In the genomic region with DNA sequence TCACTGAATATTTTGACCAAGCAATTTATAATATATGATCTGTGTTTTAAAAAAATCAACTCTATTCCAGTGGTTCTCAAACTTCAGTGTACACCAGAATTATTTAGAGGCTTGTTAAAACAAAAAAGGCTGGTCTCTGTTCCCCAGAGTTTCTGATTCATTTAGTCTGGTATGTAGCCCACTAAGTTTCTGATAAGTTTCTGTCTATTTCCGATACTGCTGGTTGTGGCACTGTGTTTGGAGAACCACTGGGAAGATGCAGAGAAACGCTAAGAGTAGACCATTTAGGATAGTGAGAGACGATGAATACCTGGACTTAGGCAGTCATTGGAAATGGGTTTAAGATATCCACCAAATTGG, we compare ENCODE assay signal across 34 cellular contexts.
"Had no signal": no experiment of that assay in that cellular context is flagged by ENCODE, and none has a peak within 500 bp of the region (broad histone marks: within the 10 kb centered on the region; RNA-seq: fewer than 3 reads in every experiment).

No MANE protein-coding gene starts in this region.

- H3K27ac ChIP-seq: cardiac muscle cell, KMS-11, Peyer's patch, WERI-Rb-1 had no signal

- H3K27me3 ChIP-seq: cardiac muscle cell, Peyer's patch, SJSA1 had no signal

- H3K27ac Mint-ChIP-seq: activated CD4-positive, alpha-beta memory T cell treated with anti-CD3 and anti-CD28 coated beads, Interleukin-2, amount 10 ng/mL, durations not matched to agents 7 days and 5 days; activated CD8-positive, alpha-beta memory T cell treated with anti-CD3 and anti-CD28 coated beads, Interleukin-2, amount 10 ng/mL, durations not matched to agents 7 days and 5 days; activated naive CD4-positive, alpha-beta T cell treated with anti-CD3 and anti-CD28 coated beads, Interleukin-2, amount 50 U/mL, for 24 hours; T-helper 1 cell treated with Interleukin-12 subunit alpha and Interleukin-12 subunit beta and Interleukin-4 antibody, amounts not matched to agents 30 μg/mL and 1 μg/mL, for 36 hours; T-helper 2 cell treated with Interferon-gamma antibody and Interleukin-4, amounts not matched to agents 5 μg/mL and 100 μg/mL, for 36 hours had no signal

- H3K4me3 Mint-ChIP-seq: activated CD4-positive, alpha-beta memory T cell treated with anti-CD3 and anti-CD28 coated beads, Interleukin-2, amount 10 ng/mL, durations not matched to agents 7 days and 5 days; activated CD8-positive, alpha-beta memory T cell treated with anti-CD3 and anti-CD28 coated beads, Interleukin-2, amount 10 ng/mL, durations not matched to agents 7 days and 5 days; activated naive CD4-positive, alpha-beta T cell treated with anti-CD3 and anti-CD28 coated beads, Interleukin-2, amount 50 U/mL, for 24 hours; T-helper 1 cell treated with Interleukin-12 subunit alpha and Interleukin-12 subunit beta and Interleukin-4 antibody, amounts not matched to agents 30 μg/mL and 1 μg/mL, for 36 hours; T-helper 2 cell treated with Interferon-gamma antibody and Interleukin-4, amounts not matched to agents 5 μg/mL and 100 μg/mL, for 36 hours had no signal

- H3K27me3 Mint-ChIP-seq: activated CD4-positive, alpha-beta memory T cell treated with anti-CD3 and anti-CD28 coated beads, Interleukin-2, amount 10 ng/mL, durations not matched to agents 7 days and 5 days; activated CD8-positive, alpha-beta memory T cell treated with anti-CD3 and anti-CD28 coated beads, Interleukin-2, amount 10 ng/mL, durations not matched to agents 7 days and 5 days; activated naive CD4-positive, alpha-beta T cell treated with anti-CD3 and anti-CD28 coated beads, Interleukin-2, amount 50 U/mL, for 24 hours had no signal

- DNase-seq: activated CD4-positive, alpha-beta memory T cell treated with anti-CD3 and anti-CD28 coated beads, Interleukin-2, amount 10 ng/mL, durations not matched to agents 7 days and 5 days; activated CD4-positive, alpha-beta T cell treated with anti-CD3 and anti-CD28 coated beads for 1 hour; activated CD4-positive, alpha-beta T cell treated with anti-CD3 and anti-CD28 coated beads for 48 hours; activated CD4-positive, CD25-positive, alpha-beta regulatory T cell; activated CD8-positive, alpha-beta memory T cell treated with anti-CD3 and anti-CD28 coated beads for 24 hours; activated CD8-positive, alpha-beta memory T cell treated with anti-CD3 and anti-CD28 coated beads, Interleukin-2, amount 10 ng/mL, durations not matched to agents 7 days and 5 days; activated CD8-positive, alpha-beta memory T cell treated with anti-CD3 and anti-CD28 coated beads, Interleukin-2, amount 50 U/mL, for 48 hours; activated effector memory CD4-positive, alpha-beta T cell treated with Interleukin-2 at 50 U/mL for 16 hours; activated naive CD4-positive, alpha-beta T cell; activated T-cell treated with anti-CD3 and anti-CD28 coated beads, Interleukin-2, amount 50 U/mL, for 48 hours; anterior cingulate cortex; MM.1S; NCI-H1092; NCI-H1436 treated with DMSO at 0.1 percent for 48 hours; NCI-H187; NCI-H2029 treated with DMSO at 0.1 percent for 48 hours; NCI-H2107; NCI-H2171; NCI-H510A; NCI-H526; NCI-H748 treated with DMSO at 0.1 percent for 48 hours; NK-92 treated with Interleukin-12 subunit alpha and Interleukin-12 subunit beta, amount 100 ng/mL, for 24 hours; PC-3; Peyer's patch; RPMI8226; SHP77 treated with DMSO at 0.1 percent for 48 hours; SK-N-SH; WERI-Rb-1 had no signal

- H3K36me3 Mint-ChIP-seq: activated CD8-positive, alpha-beta memory T cell treated with anti-CD3 and anti-CD28 coated beads, Interleukin-2, amount 10 ng/mL, durations not matched to agents 7 days and 5 days; activated naive CD4-positive, alpha-beta T cell treated with anti-CD3 and anti-CD28 coated beads, Interleukin-2, amount 50 U/mL, for 24 hours had no signal

- H3K4me3 ChIP-seq: cardiac muscle cell, Peyer's patch, SJSA1 had no signal

- ATAC-seq: activated CD8-positive, alpha-beta memory T cell treated with anti-CD3 and anti-CD28 coated beads, Interleukin-2, amount 10 ng/mL, durations not matched to agents 7 days and 5 days; PC-3 had no signal

- H3K9me3 ChIP-seq: Peyer's patch, SK-N-SH had no signal

- H3K36me3 ChIP-seq: cardiac muscle cell, Peyer's patch, SJSA1, WERI-Rb-1 had no signal

- H3K4me2 ChIP-seq: KMS-11 had no signal

- H3K4me1 Mint-ChIP-seq: activated CD4-positive, alpha-beta memory T cell treated with anti-CD3 and anti-CD28 coated beads, Interleukin-2, amount 10 ng/mL, durations not matched to agents 7 days and 5 days; activated CD8-positive, alpha-beta memory T cell treated with anti-CD3 and anti-CD28 coated beads, Interleukin-2, amount 10 ng/mL, durations not matched to agents 7 days and 5 days; activated naive CD4-positive, alpha-beta T cell treated with anti-CD3 and anti-CD28 coated beads, Interleukin-2, amount 50 U/mL, for 24 hours had no signal

- H3K9ac ChIP-seq: KMS-11, SK-N-SH had no signal
